Comparison of ENCODE assay signal across 9 cellular contexts in the genomic region with DNA sequence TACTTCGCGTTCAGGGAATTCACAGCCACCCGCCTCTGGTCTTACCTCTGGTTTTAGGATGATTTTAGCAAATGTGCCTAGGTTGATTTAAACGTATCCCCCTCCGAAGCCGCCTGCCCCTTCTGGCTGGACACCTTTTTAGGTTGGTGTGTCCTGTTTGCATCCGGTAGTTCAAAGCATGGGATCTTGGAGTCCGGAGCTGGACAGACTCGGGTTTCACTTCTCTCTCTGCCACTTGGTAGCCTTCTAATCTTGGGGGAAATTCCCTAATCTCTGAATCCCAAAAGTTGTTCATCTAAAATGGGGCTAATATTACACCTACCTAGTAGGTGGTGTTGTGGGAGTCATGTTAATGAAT. TPM values are rescaled to one million over a fixed set of nuclear protein-coding genes. Genes with fewer than 3 reads are reported as not detected.
DNase-seq lines count a peak whose midpoint lies in the region; ATAC-seq and TF ChIP-seq lines count a peak whose summit lies in the region.
"Had no signal": no experiment of that assay in that cellular context is flagged by ENCODE, and none has a peak within 500 bp of the region (broad histone marks: within the 10 kb centered on the region; RNA-seq: fewer than 3 reads in every experiment).

No MANE protein-coding gene starts in this region.

- H3K4me2 ChIP-seq in parathyroid adenoma (ENCODE audit: low read length): peak overlapping the region; percentile 96

- H3K36me3 ChIP-seq in endocrine pancreas (ENCODE audit: control insufficient read depth, insufficient read depth, low read length) (no peaks in the 10 kb centered on the region), parathyroid adenoma (ENCODE audit: control insufficient read depth, insufficient read depth, low read length) (no peaks in the 10 kb centered on the region)

- no peaks in the 10 kb centered on the region for H3K79me2 ChIP-seq in parathyroid adenoma

- H3K27me3 ChIP-seq in endocrine pancreas (ENCODE audit: control insufficient read depth, insufficient read depth, low read length): no peaks in the 10 kb centered on the region
- H3K27me3 ChIP-seq in parathyroid adenoma (ENCODE audit: control insufficient read depth, insufficient read depth, low read length): no peaks in the 10 kb centered on the region

- H3K27ac ChIP-seq in parathyroid adenoma: no peak overlapping the region

- ATAC-seq in GM19455 (IDR thresholded peaks at IDR 0.05; ENCODE audit: unreplicated experiment): peak; percentile 11

- TF ChIP-seq CTCF in AG09309 (IDR thresholded peaks at IDR 0.05; ENCODE audit: control insufficient read depth, insufficient read depth, low read depth, low read length, missing control alignments) (no peak), parathyroid adenoma (IDR thresholded peaks at IDR 0.05) (no peak)

- peak overlapping the region; percentile 84 for H3K4me3 ChIP-seq in AG09309 (ENCODE audit: control insufficient read depth, low read depth, low read length)
- H3K4me3 ChIP-seq in endocrine pancreas (ENCODE audit: control insufficient read depth, insufficient read depth, low read length): peak overlapping the region; percentile 63
- H3K4me3 ChIP-seq in parathyroid adenoma (ENCODE audit: low read depth, low read length): peak overlapping the region; percentile 85

- peak overlapping the region; percentile 90 for H2AFZ ChIP-seq in parathyroid adenoma

- H3K4me1 ChIP-seq in endocrine pancreas (ENCODE audit: control insufficient read depth, insufficient read depth, low read length) (peaks cover 6% of the 10 kb centered on the region), parathyroid adenoma (peaks cover 4% of the 10 kb centered on the region)

- H3K9ac ChIP-seq in endocrine pancreas (ENCODE audit: control insufficient read depth, insufficient read depth, low read length) (no peak overlapping the region), parathyroid adenoma (no peak overlapping the region)

- no peak for DNase-seq in AG09309 (ENCODE audit: low read depth)
- DNase-seq in M059J (ENCODE audit: low read depth): peak; percentile 63
- no peak for DNase-seq in glomerular visceral epithelial cell (ENCODE audit: extremely low spot score)
- no peak for DNase-seq in AG20443 (ENCODE audit: low spot score)
- no peak for DNase-seq in NCI-H1436 (lab: John Stamatoyannopoulos, UW)

- no peaks in the 10 kb centered on the region for H3K9me3 ChIP-seq in endocrine pancreas (ENCODE audit: control insufficient read depth, low read length)
- H3K9me3 ChIP-seq in parathyroid adenoma (ENCODE audit: control insufficient read depth, low read length): no peaks in the 10 kb centered on the region

RNA-seq across cellular contexts. Expression of a gene that starts 0.7 kb away (rescaled TPM):
- total RNA-seq in M059J (2014; rRNA removed; shearing (Covaris generic)): 53.0 and 72.0 TPM in 2 replicates

RNA-seq across cellular contexts. Expression of a gene that starts 23.1 kb away (rescaled TPM):
- total RNA-seq in M059J (2014; rRNA removed; shearing (Covaris generic)): not detected in 2 replicates
- total RNA-seq: HT1080 had no signal
